1 cellular context compared by ENCODE assay signal in genomic region chr17:55301521-55302406, GRCh38.
TF ChIP-seq lines count a peak whose summit lies in the region.

No MANE protein-coding gene starts in this region.

TF ChIP-seq in HepG2, 621 proteins besides CTCF, POLR2A, EP300 and RAD21 (continued from another document and continues in another):
- TF ChIP-seq AHDC1 (CRISPR knock-in tag; IDR thresholded peaks at IDR 0.05; ENCODE audit: borderline replicate concordance) (peak; percentile 79; the same call in 1 of the 2 replicates), KMT2B (CRISPR knock-in tag; IDR thresholded peaks at IDR 0.05) (0 out of 2 replicates have a peak, but pooled peaks have one; percentile 17), GPBP1L1 (CRISPR knock-in tag; IDR thresholded peaks at IDR 0.05) (no peak), CSRNP2 (CRISPR knock-in tag; conservative IDR thresholded peaks at IDR 0.05; ENCODE audit: low read depth) (no peak), ZBTB46 (CRISPR knock-in tag; IDR thresholded peaks at IDR 0.05; ENCODE audit: borderline replicate concordance) (no peak), ZNF549 (CRISPR knock-in tag; IDR thresholded peaks at IDR 0.05) (no peak), E2F2 (CRISPR knock-in tag; IDR thresholded peaks at IDR 0.05; ENCODE audit: borderline replicate concordance) (no peak), IKZF4 (CRISPR knock-in tag; IDR thresholded peaks at IDR 0.05; ENCODE audit: borderline replicate concordance, low read depth, not compliant biosample characterization) (no peak), ZSCAN9 (CRISPR knock-in tag; IDR thresholded peaks at IDR 0.05; ENCODE audit: borderline replicate concordance) (peak; percentile 80), NR1H2 (CRISPR knock-in tag; IDR thresholded peaks at IDR 0.05; ENCODE audit: borderline replicate concordance, low read depth) (no peak), ZNF276 (CRISPR knock-in tag; IDR thresholded peaks at IDR 0.05; ENCODE audit: low read depth) (0 out of 2 replicates have a peak, but pooled peaks have one; percentile 58), PLRG1 (conservative IDR thresholded peaks at IDR 0.05) (no peak), ATM (IDR thresholded peaks at IDR 0.05; ENCODE audit: borderline replicate concordance) (no peak), ZSCAN21 (CRISPR knock-in tag; IDR thresholded peaks at IDR 0.05; ENCODE audit: borderline replicate concordance) (no peak; the same call in 1 of the 2 replicates), TBX2 (CRISPR knock-in tag; IDR thresholded peaks at IDR 0.05; ENCODE audit: borderline replicate concordance) (peak; percentile 81), ZNF614 (CRISPR knock-in tag; IDR thresholded peaks at IDR 0.05; ENCODE audit: borderline replicate concordance) (peak; percentile 93), ZFP41 (CRISPR knock-in tag; IDR thresholded peaks at IDR 0.05; ENCODE audit: borderline replicate concordance) (peak; percentile 21; the same call in 1 of the 2 replicates), ELF3 (CRISPR knock-in tag; IDR thresholded peaks at IDR 0.05) (peak; percentile 64), DZIP1 (CRISPR knock-in tag; IDR thresholded peaks at IDR 0.05) (no peak), PHF5A (CRISPR knock-in tag; IDR thresholded peaks at IDR 0.05; ENCODE audit: low read depth, unreplicated experiment) (no peak), SIX1 (CRISPR knock-in tag; IDR thresholded peaks at IDR 0.05; ENCODE audit: borderline replicate concordance) (peak; percentile 69), HOXA7 (CRISPR knock-in tag; IDR thresholded peaks at IDR 0.05) (no peak), PBX2 (CRISPR knock-in tag; IDR thresholded peaks at IDR 0.05) (no peak), HMG20B (CRISPR knock-in tag; conservative IDR thresholded peaks at IDR 0.05) (0 out of 2 replicates have a peak, but pooled peaks have one; percentile 60), KLF15 (CRISPR knock-in tag; IDR thresholded peaks at IDR 0.05; ENCODE audit: borderline replicate concordance) (no peak), MAFG (CRISPR knock-in tag; IDR thresholded peaks at IDR 0.05) (no peak), STAG1 (CRISPR knock-in tag; IDR thresholded peaks at IDR 0.05) (peak; percentile 37), SALL1 (CRISPR knock-in tag; IDR thresholded peaks at IDR 0.05) (peak; percentile 72), MNT (IDR thresholded peaks at IDR 0.05) (0 out of 2 replicates have a peak, but pooled peaks have one; percentile 26), ZNF337 (CRISPR knock-in tag; IDR thresholded peaks at IDR 0.05; ENCODE audit: borderline replicate concordance, low read depth) (no peak), ETV6 (CRISPR knock-in tag; conservative IDR thresholded peaks at IDR 0.05) (no peak), MBD4 (IDR thresholded peaks at IDR 0.05; ENCODE audit: borderline replicate concordance, low read length) (0 out of 2 replicates have a peak, but pooled peaks have one; percentile 50), MYPOP (CRISPR knock-in tag; IDR thresholded peaks at IDR 0.05) (no peak), ELF4 (CRISPR knock-in tag; IDR thresholded peaks at IDR 0.05; ENCODE audit: borderline replicate concordance) (peak; percentile 81; the same call in 1 of the 2 replicates), TOE1 (CRISPR knock-in tag; IDR thresholded peaks at IDR 0.05) (0 out of 2 replicates have a peak, but pooled peaks have one; percentile 73), RFX1 (IDR thresholded peaks at IDR 0.05) (no peak), SMARCC2 (IDR thresholded peaks at IDR 0.05) (no peak), ZNF572 (CRISPR knock-in tag; IDR thresholded peaks at IDR 0.05) (no peak), ZNF709 (CRISPR knock-in tag; IDR thresholded peaks at IDR 0.05) (no peak)
